Comparison of ENCODE assay signal across 28 cellular contexts in the genomic region with DNA sequence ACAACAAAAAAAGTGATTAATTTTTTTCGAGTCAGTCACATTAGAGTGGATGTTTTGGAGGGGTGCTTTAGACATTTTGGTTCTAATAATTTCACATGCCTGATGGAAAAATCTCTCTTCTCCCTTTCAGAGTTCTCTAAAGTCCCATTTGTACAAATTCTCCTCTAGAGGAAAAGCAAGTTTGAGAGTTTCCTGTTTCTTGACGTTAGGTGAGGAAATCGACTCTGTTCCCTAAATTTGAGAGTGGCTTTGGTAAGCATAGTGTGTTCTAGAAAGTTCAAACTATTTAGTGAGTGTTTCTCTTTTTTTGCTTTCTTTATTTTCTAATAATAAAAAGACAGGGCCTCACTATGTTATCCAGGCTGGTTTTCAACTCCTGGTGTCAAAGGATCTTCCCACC.
"Had no signal": no experiment of that assay in that cellular context is flagged by ENCODE, and none has a peak within 500 bp of the region (broad histone marks: within the 10 kb centered on the region; RNA-seq: fewer than 3 reads in every experiment).

No MANE protein-coding gene starts in this region.

- H3K27ac ChIP-seq: ascending aorta, brain microvascular endothelial cell, left ventricle myocardium inferior, right atrium auricular region had no signal

- H3K4me3 ChIP-seq: adrenal gland, hepatocyte, psoas muscle, right atrium auricular region, thyroid gland had no signal

- H3K36me3 Mint-ChIP-seq: activated naive CD8-positive, alpha-beta T cell; immature natural killer cell; mesothelial cell of epicardium; natural killer cell had no signal

- DNase-seq: activated B cell treated with CpG ODN at 0.5 μM for 24 hours; activated CD4-positive, alpha-beta T cell treated with anti-CD3 and anti-CD28 coated beads for 36 hours; activated CD4-positive, alpha-beta T cell treated with anti-CD3 and anti-CD28 coated beads, Interleukin-2, amount 50 U/mL, for 4 hours; activated CD8-positive, alpha-beta memory T cell treated with anti-CD3 and anti-CD28 coated beads for 24 hours; activated CD8-positive, alpha-beta memory T cell treated with anti-CD3 and anti-CD28 coated beads, Interleukin-2, amount 50 U/mL, for 4 hours; activated naive CD4-positive, alpha-beta T cell; activated T-cell treated with anti-CD3 and anti-CD28 coated beads, Interleukin-2, amount 50 U/mL, for 4 hours; adrenal gland; brain microvascular endothelial cell; caudate nucleus; dorsolateral prefrontal cortex; effector memory CD8-positive, alpha-beta T cell; foreskin melanocyte; glutamatergic neuron; immature natural killer cell; left ventricle myocardium inferior; natural killer cell; psoas muscle; stimulated activated CD4-positive, alpha-beta T cell treated with anti-CD3 and anti-CD28 coated beads, Interleukin-4, amount 100 ng/mL, for 24 hours; stimulated activated naive CD4-positive, alpha-beta T cell treated with Interleukin-2 at 50 U/mL for 16 hours; T1000; thyroid gland had no signal

- H3K27me3 Mint-ChIP-seq: activated B cell treated with CpG ODN at 0.5 μM for 24 hours; activated CD4-positive, alpha-beta T cell treated with anti-CD3 and anti-CD28 coated beads for 36 hours; activated naive CD8-positive, alpha-beta T cell; effector memory CD8-positive, alpha-beta T cell had no signal

- H3K9me3 Mint-ChIP-seq: activated B cell treated with CpG ODN at 0.5 μM for 24 hours; activated T-cell treated with anti-CD3 and anti-CD28 coated beads, Interleukin-2, amount 50 U/mL, for 4 hours; activated T-helper 2 cell treated with anti-CD3 and anti-CD28 coated beads, Interferon-gamma antibody, Interleukin-2, Interleukin-4, amounts not matched to agents 10 μg/mL and 5 μg/mL and 100 μg/mL, durations not matched to agents 14 hours and 24 hours and 36 hours; effector memory CD8-positive, alpha-beta T cell; immature natural killer cell; natural killer cell had no signal

- H3K27ac Mint-ChIP-seq: activated CD4-positive, alpha-beta T cell treated with anti-CD3 and anti-CD28 coated beads for 36 hours; mesothelial cell of epicardium had no signal

- H3K27me3 ChIP-seq: ascending aorta, brain microvascular endothelial cell, hepatocyte, right atrium auricular region, thyroid gland had no signal
